8 cellular contexts compared by ENCODE assay signal in the genomic region with DNA sequence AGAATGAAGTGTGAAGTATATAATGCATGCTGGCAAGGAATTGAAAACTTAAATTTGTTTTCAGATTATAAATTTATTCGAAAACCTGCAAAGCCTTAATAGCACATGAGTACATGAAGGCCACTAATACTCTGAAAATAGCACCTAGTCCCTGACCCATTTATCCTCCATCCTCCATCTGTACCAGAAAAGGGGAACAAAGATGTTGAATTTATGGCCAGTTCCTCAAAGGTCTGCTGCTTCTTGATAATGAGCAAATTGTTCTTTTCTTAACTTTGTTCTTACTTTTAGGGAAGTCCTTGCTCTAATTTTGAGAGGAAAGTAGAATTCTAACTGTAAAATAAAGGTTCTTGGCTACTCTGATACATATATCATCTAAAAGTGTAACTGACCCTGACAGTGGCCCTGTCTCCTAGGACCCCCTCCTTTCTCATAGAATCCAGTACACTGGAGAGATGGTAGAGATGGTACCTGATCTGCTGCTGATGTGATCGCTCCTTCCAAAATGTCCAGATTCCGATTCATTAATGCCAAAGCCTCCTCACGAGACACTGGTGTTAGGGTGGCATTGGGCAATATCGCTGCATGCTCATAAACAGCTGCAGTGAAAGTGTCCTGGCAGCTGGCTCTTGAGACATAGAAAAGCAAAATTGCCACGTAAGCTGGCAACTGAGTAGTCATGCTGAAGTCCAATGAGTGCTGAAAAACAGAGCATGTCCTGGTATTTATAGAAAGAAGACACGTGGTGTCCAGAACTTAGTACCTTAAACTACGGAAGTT. TPM values are rescaled to one million over a fixed set of nuclear protein-coding genes. Genes with fewer than 3 reads are reported as not detected.
DNase-seq lines count a peak whose midpoint lies in the region; ATAC-seq and TF ChIP-seq lines count a peak whose summit lies in the region.

A gene with protein sequence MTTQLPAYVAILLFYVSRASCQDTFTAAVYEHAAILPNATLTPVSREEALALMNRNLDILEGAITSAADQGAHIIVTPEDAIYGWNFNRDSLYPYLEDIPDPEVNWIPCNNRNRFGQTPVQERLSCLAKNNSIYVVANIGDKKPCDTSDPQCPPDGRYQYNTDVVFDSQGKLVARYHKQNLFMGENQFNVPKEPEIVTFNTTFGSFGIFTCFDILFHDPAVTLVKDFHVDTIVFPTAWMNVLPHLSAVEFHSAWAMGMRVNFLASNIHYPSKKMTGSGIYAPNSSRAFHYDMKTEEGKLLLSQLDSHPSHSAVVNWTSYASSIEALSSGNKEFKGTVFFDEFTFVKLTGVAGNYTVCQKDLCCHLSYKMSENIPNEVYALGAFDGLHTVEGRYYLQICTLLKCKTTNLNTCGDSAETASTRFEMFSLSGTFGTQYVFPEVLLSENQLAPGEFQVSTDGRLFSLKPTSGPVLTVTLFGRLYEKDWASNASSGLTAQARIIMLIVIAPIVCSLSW (minus strand): TSS at position 701 of the 780 bp plus-strand sequence. CDS start 20 bp downstream, at position 681.

- WGBS in body of pancreas, 2 donors = 68 to 80% methylated on average over 8 of the region's 8 CpGs

- intact Hi-C loops in body of pancreas (cut with DNase I) = no loop called here

- ATAC-seq in GM18861 (IDR thresholded peaks at IDR 0.05; ENCODE audit: unreplicated experiment) = peak; percentile 70
- peak; percentile 79 for ATAC-seq in HG03175 (IDR thresholded peaks at IDR 0.05; ENCODE audit: unreplicated experiment)
- ATAC-seq in body of pancreas = no peak
- no peak for ATAC-seq in HG03520 (IDR thresholded peaks at IDR 0.05; ENCODE audit: unreplicated experiment)

- H3K27ac ChIP-seq in body of pancreas = peak within 1 kb of the TSS in 3 of 4 donors; percentile 11 to 75 (median 30)

- no peak for TF ChIP-seq CTCF in body of pancreas (IDR thresholded peaks at IDR 0.05)

- H3K4me3 ChIP-seq in body of pancreas = no peak within 1 kb of the TSS

- H3K4me1 ChIP-seq in body of pancreas = no peaks in the 10 kb centered on the region

- DNase-seq in body of pancreas (peak in 1 of 4 donors; percentile 65), pons (ENCODE audit: low spot score) (peak; percentile 68), dedifferentiated amniotic fluid mesenchymal stem cell (ENCODE audit: extremely low spot score) (no peak), cerebellum (ENCODE audit: low spot score) (no peak)
- DNase-seq in stimulated activated CD4-positive, alpha-beta T cell treated with anti-CD3 and anti-CD28 coated beads, Interleukin-4, amount 100 ng/mL, for 24 hours = no peak

- no peak for TF ChIP-seq POLR2A in body of pancreas (IDR thresholded peaks at IDR 0.05)

- no peaks in the 10 kb centered on the region for H3K36me3 ChIP-seq in body of pancreas (replicated peaks in 1 of 2; ENCODE audit: insufficient read depth in 1 of 2, low read depth in 2 of 2)

- H3K9me3 ChIP-seq in body of pancreas = no peaks in the 10 kb centered on the region

- no peaks in the 10 kb centered on the region for H3K27me3 ChIP-seq in body of pancreas

RNA-seq across cellular contexts. Expression of the gene that starts here (rescaled TPM):
- total RNA-seq in body of pancreas = 1 to 10 TPM in 1 of 2 donors, not detected in 1; 1.3 TPM
- 0.09 TPM for total RNA-seq in cerebellum

Comparison
In these comparisons a context has a peak if more than half of its experiments do, and no peak if none do; other contexts are left out.
1. ATAC-seq: peak in GM18861 (single experiment) and HG03175 (single experiment); none in body of pancreas (single experiment) and HG03520 (single experiment).